ENCODE assay signal across 7 cellular contexts in the genomic region with DNA sequence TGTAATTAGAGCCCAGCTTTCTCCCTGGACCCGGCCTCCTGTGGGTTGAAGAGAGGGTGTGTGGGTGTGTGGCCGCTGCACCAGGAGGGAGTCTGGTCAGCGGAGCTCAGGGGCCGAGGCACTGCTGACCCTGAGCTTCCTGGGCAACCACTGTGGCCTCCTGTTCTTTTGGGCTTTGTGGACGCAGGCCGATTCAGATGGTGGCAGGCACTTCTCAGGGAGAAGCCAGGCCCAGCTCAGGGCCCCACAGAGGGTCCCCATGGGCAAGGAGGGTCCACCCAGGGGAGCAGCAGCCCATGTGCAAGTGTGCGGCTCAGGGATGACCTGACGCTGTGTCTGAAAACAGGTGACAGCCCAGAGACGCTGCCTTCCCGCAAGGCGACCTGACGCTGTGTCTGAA. TPM values are rescaled to one million over a fixed set of nuclear protein-coding genes. Genes with fewer than 3 reads are reported as not detected.
"Had no signal": no experiment of that assay in that cellular context is flagged by ENCODE, and none has a peak within 500 bp of the region (broad histone marks: within the 10 kb centered on the region; RNA-seq: fewer than 3 reads in every experiment).

No MANE protein-coding gene starts in this region.

RNA-seq across cellular contexts. Expression of gene CACNA1B, which starts 11.0 kb away (rescaled TPM):
- total RNA-seq: activated CD4-positive, alpha-beta memory T cell treated with anti-CD3 and anti-CD28 coated beads, Interleukin-2, amount 10 ng/mL, durations not matched to agents 7 days and 5 days; activated CD4-positive, alpha-beta T cell treated with anti-CD3 and anti-CD28 coated beads, Interleukin-2, amount 10 ng/mL, durations not matched to agents 7 days and 5 days; activated CD8-positive, alpha-beta memory T cell treated with anti-CD3 and anti-CD28 coated beads, Interleukin-2, amount 10 ng/mL, durations not matched to agents 7 days and 5 days; activated CD8-positive, alpha-beta T cell treated with anti-CD3 and anti-CD28 coated beads, Interleukin-2, amount 10 ng/mL, durations not matched to agents 7 days and 5 days; activated naive CD8-positive, alpha-beta T cell treated with anti-CD3 and anti-CD28 coated beads, Interleukin-2, amount 10 ng/mL, durations not matched to agents 7 days and 5 days; ascending aorta; T-helper 2 cell treated with Interferon-gamma antibody and Interleukin-4, amounts not matched to agents 100 ng/mL and 5 ng/mL, for 36 hours had no signal
